Comparison of ENCODE assay signal across 9 cellular contexts in the genomic region with DNA sequence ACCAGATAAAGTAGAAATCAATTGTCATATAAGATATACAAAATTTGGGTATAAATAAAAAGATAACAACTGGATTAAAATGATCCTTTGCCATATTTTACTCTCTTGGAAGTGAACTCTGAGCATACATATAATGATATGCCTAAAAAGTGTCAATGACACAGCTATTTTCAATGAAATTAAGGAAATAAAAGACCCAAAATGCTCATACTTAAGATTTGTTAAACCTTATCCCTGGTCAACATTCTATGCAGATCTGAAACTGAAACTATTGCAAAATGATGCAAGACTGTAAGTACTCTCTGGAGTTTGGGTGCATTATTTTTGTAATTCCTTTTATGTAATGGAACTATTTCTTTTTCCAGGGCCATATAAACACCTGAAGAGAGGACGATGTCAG.
A peak's percentile ranks its signal among the peaks of the same experiment; 100 is the strongest.
DNase-seq lines count a peak whose midpoint lies in the region; ATAC-seq and TF ChIP-seq lines count a peak whose summit lies in the region.
"Had no signal": no experiment of that assay in that cellular context is flagged by ENCODE, and none has a peak within 500 bp of the region (broad histone marks: within the 10 kb centered on the region; RNA-seq: fewer than 3 reads in every experiment).

No MANE protein-coding gene starts in this region.

- ATAC-seq in activated CD8-positive, alpha-beta memory T cell treated with anti-CD3 and anti-CD28 coated beads, Interleukin-2, amount 10 ng/mL, durations not matched to agents 7 days and 5 days, result peak; percentile 18
- ATAC-seq in RWPE2 (ENCODE audit: low read depth), result no peak
- ATAC-seq in HG02763 (IDR thresholded peaks at IDR 0.05; ENCODE audit: unreplicated experiment), result no peak

- H3K27ac Mint-ChIP-seq in activated CD8-positive, alpha-beta memory T cell treated with anti-CD3 and anti-CD28 coated beads, Interleukin-2, amount 10 ng/mL, durations not matched to agents 7 days and 5 days, result peak overlapping the region; percentile 96

- H3K4me1 ChIP-seq in RWPE2 (ENCODE audit: insufficient read depth, poor library complexity, severe bottlenecking), result peaks cover 19% of the 10 kb centered on the region

- H3K36me3 ChIP-seq in RWPE2 (ENCODE audit: low read depth), result no peaks in the 10 kb centered on the region

- no peaks in the 10 kb centered on the region for H3K9me3 Mint-ChIP-seq in activated CD8-positive, alpha-beta memory T cell treated with anti-CD3 and anti-CD28 coated beads, Interleukin-2, amount 10 ng/mL, durations not matched to agents 7 days and 5 days (ENCODE audit: low read depth)

- no peak overlapping the region for H3K4me3 ChIP-seq in RWPE2 (ENCODE audit: severe bottlenecking)

- no peaks in the 10 kb centered on the region for H3K27me3 ChIP-seq in RWPE2 (ENCODE audit: insufficient read depth, poor library complexity, severe bottlenecking)

- H3K4me1 Mint-ChIP-seq in activated CD8-positive, alpha-beta memory T cell treated with anti-CD3 and anti-CD28 coated beads, Interleukin-2, amount 10 ng/mL, durations not matched to agents 7 days and 5 days, result peaks cover 31% of the 10 kb centered on the region

- peak overlapping the region; percentile 73 for H3K4me3 Mint-ChIP-seq in activated CD8-positive, alpha-beta memory T cell treated with anti-CD3 and anti-CD28 coated beads, Interleukin-2, amount 10 ng/mL, durations not matched to agents 7 days and 5 days

- TF ChIP-seq CTCF in RWPE2 (IDR thresholded peaks at IDR 0.05; ENCODE audit: poor library complexity, severe bottlenecking), result no peak

- H3K36me3 Mint-ChIP-seq in activated CD8-positive, alpha-beta memory T cell treated with anti-CD3 and anti-CD28 coated beads, Interleukin-2, amount 10 ng/mL, durations not matched to agents 7 days and 5 days, result no peaks in the 10 kb centered on the region

- no peak for DNase-seq in activated CD8-positive, alpha-beta memory T cell treated with anti-CD3 and anti-CD28 coated beads, Interleukin-2, amount 10 ng/mL, durations not matched to agents 7 days and 5 days
- no peak for DNase-seq in activated CD8-positive, alpha-beta memory T cell treated with anti-CD3 and anti-CD28 coated beads, Interleukin-2, amount 50 U/mL, for 48 hours
- DNase-seq in RWPE2 (ENCODE audit: low spot score) (no peak), fibroblast of gingiva (ENCODE audit: low read depth) (peak; percentile 45), superior temporal gyrus (ENCODE audit: extremely low spot score) (peak; percentile 73), dermis blood vessel endothelial cell (no peak), NCI-H2196 (lab: John Stamatoyannopoulos, UW; ENCODE audit: unreplicated experiment) (no peak)
- DNase-seq: NCI-H1092 had no signal

- no peaks in the 10 kb centered on the region for H3K27me3 Mint-ChIP-seq in activated CD8-positive, alpha-beta memory T cell treated with anti-CD3 and anti-CD28 coated beads, Interleukin-2, amount 10 ng/mL, durations not matched to agents 7 days and 5 days

- no peaks in the 10 kb centered on the region for H3K9me3 ChIP-seq in RWPE2 (ENCODE audit: severe bottlenecking)

- H3K27ac ChIP-seq in RWPE2 (ENCODE audit: poor library complexity, severe bottlenecking), result peak overlapping the region; percentile 78

- CTCF ChIA-PET in activated CD8-positive, alpha-beta memory T cell treated with anti-CD3 and anti-CD28 coated beads, Interleukin-2, amount 10 ng/mL, durations not matched to agents 7 days and 5 days (lab: Charles Lee), result interaction anchor here (0.6 to 2.5 kb wide), 7 partner anchors 15 to 263 kb away, joined by 3 to 12 read pairs (median 5); no protein-coding TSS in a partner anchor

Comparison
In these comparisons a context has a peak if more than half of its experiments do, and no peak if none do; other contexts are left out.
1. DNase-seq: peak in fibroblast of gingiva (single experiment) and superior temporal gyrus (single experiment); none in activated CD8-positive, alpha-beta memory T cell treated with anti-CD3 and anti-CD28 coated beads, Interleukin-2, amount 10 ng/mL, durations not matched to agents 7 days and 5 days (single experiment), activated CD8-positive, alpha-beta memory T cell treated with anti-CD3 and anti-CD28 coated beads, Interleukin-2, amount 50 U/mL, for 48 hours (single experiment), RWPE2 (single experiment), dermis blood vessel endothelial cell (single experiment) and NCI-H2196 (single experiment).